ENCODE assay signal across 17 cellular contexts in genomic region chr9:96056221-96056620, GRCh38.
DNase-seq lines count a peak whose midpoint lies in the region; ATAC-seq and TF ChIP-seq lines count a peak whose summit lies in the region.
"Had no signal": no experiment of that assay in that cellular context is flagged by ENCODE, and none has a peak within 500 bp of the region (broad histone marks: within the 10 kb centered on the region; RNA-seq: fewer than 3 reads in every experiment).

No MANE protein-coding gene starts in this region.

- no peak overlapping the region for H3K4me3 ChIP-seq in trophoblast cell (ENCODE audit: low read depth, low read length)
- H3K4me3 ChIP-seq: Peyer's patch had no signal

- H2AFZ ChIP-seq in trophoblast cell (ENCODE audit: insufficient read depth, low read length, poor library complexity) = no peak overlapping the region

- no peaks in the 10 kb centered on the region for H3K27me3 Mint-ChIP-seq in activated naive CD4-positive, alpha-beta T cell treated with anti-CD3 and anti-CD28 coated beads, Interleukin-2, amount 50 U/mL, for 24 hours
- H3K27me3 Mint-ChIP-seq in activated naive CD4-positive, alpha-beta T cell treated with anti-CD3 and anti-CD28 coated beads, Interleukin-2, amount 10 ng/mL, durations not matched to agents 7 days and 5 days = peaks cover 16% of the 10 kb centered on the region
- peaks cover 2% of the 10 kb centered on the region for H3K27me3 Mint-ChIP-seq in dendritic cell treated with granulocyte-macrophage colony-stimulating factor and Interleukin-4, amounts not matched to agents 40 ng/mL and 50 ng/mL, for 4 days
- H3K27me3 Mint-ChIP-seq in natural killer cell (ENCODE audit: low read depth in 2 of 2) (no peaks in the 10 kb centered on the region), mesothelial cell of epicardium (ENCODE audit: low read depth) (peaks cover 1% of the 10 kb centered on the region)

- ATAC-seq in natural killer cell (no peak), GM18511 (IDR thresholded peaks at IDR 0.05; ENCODE audit: unreplicated experiment) (no peak)

- H2BK5ac ChIP-seq in trophoblast cell (ENCODE audit: low read depth, low read length, poor library complexity) = no peak overlapping the region

- H3K14ac ChIP-seq in trophoblast cell (ENCODE audit: low read length) = no peak overlapping the region

- intact Hi-C loops in dendritic cell treated with granulocyte-macrophage colony-stimulating factor and Interleukin-4, amounts not matched to agents 40 ng/mL and 50 ng/mL, for 4 days (cut with micrococcal nuclease) = no loop called here
- intact Hi-C loops in natural killer cell (cut with micrococcal nuclease) = loop anchor here (5.0 kb wide), 1 partner anchor 34 kb away; no protein-coding TSS in a partner anchor

- no peak overlapping the region for H3K23ac ChIP-seq in trophoblast cell (ENCODE audit: low read length)

- H2AK5ac ChIP-seq in trophoblast cell (ENCODE audit: low read length) = no peak overlapping the region

- peaks cover 6% of the 10 kb centered on the region for H3K9me3 ChIP-seq in trophoblast cell (ENCODE audit: insufficient read depth, low read depth, low read length)
- H3K9me3 ChIP-seq: Peyer's patch had no signal

- WGBS in trophoblast cell (ENCODE audit: extremely low coverage, insufficient coverage, insufficient read length) = no CpG with 5 or more reads among the region's 5 CpGs

- H3K36me3 Mint-ChIP-seq in activated naive CD4-positive, alpha-beta T cell treated with anti-CD3 and anti-CD28 coated beads, Interleukin-2, amount 50 U/mL, for 24 hours = peaks cover 2% of the 10 kb centered on the region
- H3K36me3 Mint-ChIP-seq in activated naive CD4-positive, alpha-beta T cell treated with anti-CD3 and anti-CD28 coated beads, Interleukin-2, amount 10 ng/mL, durations not matched to agents 7 days and 5 days = no peaks in the 10 kb centered on the region
- no peaks in the 10 kb centered on the region for H3K36me3 Mint-ChIP-seq in dendritic cell treated with granulocyte-macrophage colony-stimulating factor and Interleukin-4, amounts not matched to agents 40 ng/mL and 50 ng/mL, for 4 days (ENCODE audit: low read depth)
- H3K36me3 Mint-ChIP-seq in natural killer cell (no peaks in the 10 kb centered on the region), mesothelial cell of epicardium (peaks cover 1% of the 10 kb centered on the region)

- no peaks in the 10 kb centered on the region for H3K27me3 ChIP-seq in trophoblast cell (ENCODE audit: insufficient read depth, low read length)
- H3K27me3 ChIP-seq: Peyer's patch had no signal

- H4K8ac ChIP-seq in trophoblast cell (ENCODE audit: low read depth, low read length) = no peak overlapping the region

- DNase-seq in activated naive CD4-positive, alpha-beta T cell treated with anti-CD3 and anti-CD28 coated beads, Interleukin-2, amount 10 ng/mL, durations not matched to agents 7 days and 5 days = no peak
- no peak for DNase-seq in natural killer cell
- no peak for DNase-seq in NCI-H2107 treated with DMSO at 0.1 percent for 48 hours (lab: John Stamatoyannopoulos, UW; ENCODE audit: unreplicated experiment)
- DNase-seq in mesothelial cell of epicardium (ENCODE audit: low spot score in 2 of 2, unreplicated experiment in 2 of 2) = no peak
- DNase-seq in trophoblast cell = no peak
- DNase-seq: DMS 273 treated with DMSO at 0.1 percent for 48 hours, NCI-H1436, NCI-H2029, NCI-H2171 treated with DMSO at 0.1 percent for 48 hours, NCI-H446 treated with DMSO at 0.1 percent for 48 hours, NCI-H748 treated with DMSO at 0.1 percent for 48 hours, Peyer's patch, Right ventricle myocardium superior had no signal

- CTCF ChIA-PET in activated naive CD4-positive, alpha-beta T cell treated with anti-CD3 and anti-CD28 coated beads, Interleukin-2, amount 10 ng/mL, durations not matched to agents 7 days and 5 days (lab: Charles Lee) = no interaction called here

- H3K36me3 ChIP-seq in trophoblast cell (ENCODE audit: control insufficient read depth in 1 of 2, insufficient read depth in 2 of 2, low read length in 2 of 2) = no peaks in the 10 kb centered on the region
- H3K36me3 ChIP-seq: Peyer's patch had no signal

- H4K12ac ChIP-seq in trophoblast cell (ENCODE audit: low read depth, low read length) = no peak overlapping the region

- no peak overlapping the region for H2BK120ac ChIP-seq in trophoblast cell (ENCODE audit: insufficient read depth, low read length, poor library complexity)

- H3K79me1 ChIP-seq in trophoblast cell (ENCODE audit: low read length) = no peaks in the 10 kb centered on the region

- H3K4me2 ChIP-seq in trophoblast cell (ENCODE audit: low read length) = no peak overlapping the region

- H3K4ac ChIP-seq in trophoblast cell (ENCODE audit: low read depth, low read length) = no peak overlapping the region

- H3K27ac ChIP-seq in trophoblast cell (ENCODE audit: low read depth, low read length) = no peak overlapping the region
- H3K27ac ChIP-seq: C4-2B had no signal

- no peak overlapping the region for H3K9ac ChIP-seq in trophoblast cell (ENCODE audit: low read length)

- no peak overlapping the region for H3K18ac ChIP-seq in trophoblast cell (ENCODE audit: low read length)

- no peak overlapping the region for H4K91ac ChIP-seq in trophoblast cell (ENCODE audit: low read depth, low read length)

- H3K4me1 Mint-ChIP-seq in activated naive CD4-positive, alpha-beta T cell treated with anti-CD3 and anti-CD28 coated beads, Interleukin-2, amount 50 U/mL, for 24 hours = peaks cover 12% of the 10 kb centered on the region
- peaks cover 3% of the 10 kb centered on the region for H3K4me1 Mint-ChIP-seq in activated naive CD4-positive, alpha-beta T cell treated with anti-CD3 and anti-CD28 coated beads, Interleukin-2, amount 10 ng/mL, durations not matched to agents 7 days and 5 days
- H3K4me1 Mint-ChIP-seq in dendritic cell treated with granulocyte-macrophage colony-stimulating factor and Interleukin-4, amounts not matched to agents 40 ng/mL and 50 ng/mL, for 4 days (ENCODE audit: low read depth) = peaks cover 24% of the 10 kb centered on the region
- peaks cover 21 to 26% of the 10 kb centered on the region in 2 donors for H3K4me1 Mint-ChIP-seq in natural killer cell
- H3K4me1 Mint-ChIP-seq in mesothelial cell of epicardium = peaks cover 5% of the 10 kb centered on the region

- H3K27ac Mint-ChIP-seq in activated naive CD4-positive, alpha-beta T cell treated with anti-CD3 and anti-CD28 coated beads, Interleukin-2, amount 50 U/mL, for 24 hours = peak overlapping the region; percentile 36
- no peak overlapping the region for H3K27ac Mint-ChIP-seq in activated naive CD4-positive, alpha-beta T cell treated with anti-CD3 and anti-CD28 coated beads, Interleukin-2, amount 10 ng/mL, durations not matched to agents 7 days and 5 days
- peak overlapping the region; percentile 26 for H3K27ac Mint-ChIP-seq in dendritic cell treated with granulocyte-macrophage colony-stimulating factor and Interleukin-4, amounts not matched to agents 40 ng/mL and 50 ng/mL, for 4 days
- H3K27ac Mint-ChIP-seq in natural killer cell (peak overlapping the region; percentile 64 to 84), mesothelial cell of epicardium (no peak overlapping the region)

- peaks cover 4% of the 10 kb centered on the region for H3K9me3 Mint-ChIP-seq in activated naive CD4-positive, alpha-beta T cell treated with anti-CD3 and anti-CD28 coated beads, Interleukin-2, amount 50 U/mL, for 24 hours
- peaks cover 10% of the 10 kb centered on the region for H3K9me3 Mint-ChIP-seq in activated naive CD4-positive, alpha-beta T cell treated with anti-CD3 and anti-CD28 coated beads, Interleukin-2, amount 10 ng/mL, durations not matched to agents 7 days and 5 days
- peaks cover 15% of the 10 kb centered on the region for H3K9me3 Mint-ChIP-seq in dendritic cell treated with granulocyte-macrophage colony-stimulating factor and Interleukin-4, amounts not matched to agents 40 ng/mL and 50 ng/mL, for 4 days
- H3K9me3 Mint-ChIP-seq in natural killer cell (no peaks in the 10 kb centered on the region), mesothelial cell of epicardium (peaks cover 12% of the 10 kb centered on the region)

- no peak overlapping the region for H2BK12ac ChIP-seq in trophoblast cell (ENCODE audit: low read length)

- H3K4me3 Mint-ChIP-seq in activated naive CD4-positive, alpha-beta T cell treated with anti-CD3 and anti-CD28 coated beads, Interleukin-2, amount 50 U/mL, for 24 hours = no peak overlapping the region
- no peak overlapping the region for H3K4me3 Mint-ChIP-seq in activated naive CD4-positive, alpha-beta T cell treated with anti-CD3 and anti-CD28 coated beads, Interleukin-2, amount 10 ng/mL, durations not matched to agents 7 days and 5 days
- H3K4me3 Mint-ChIP-seq in dendritic cell treated with granulocyte-macrophage colony-stimulating factor and Interleukin-4, amounts not matched to agents 40 ng/mL and 50 ng/mL, for 4 days = no peak overlapping the region
- no peak overlapping the region for H3K4me3 Mint-ChIP-seq in natural killer cell
- no peak overlapping the region for H3K4me3 Mint-ChIP-seq in mesothelial cell of epicardium

- no peaks in the 10 kb centered on the region for H3K79me2 ChIP-seq in trophoblast cell (ENCODE audit: control insufficient read depth, insufficient read depth, low read length, poor library complexity)

- TF ChIP-seq CTCF in natural killer cell (IDR thresholded peaks at IDR 0.05) (no peak), mesothelial cell of epicardium (IDR thresholded peaks at IDR 0.05; ENCODE audit: unreplicated experiment) (no peak)

- peaks cover 2% of the 10 kb centered on the region in 2 experiments for H3K4me1 ChIP-seq in trophoblast cell (ENCODE audit: control insufficient read depth in 1 of 2, insufficient read depth in 2 of 2, low read length in 2 of 2)
- H3K4me1 ChIP-seq: Peyer's patch had no signal

Comparison
In these comparisons a context has a peak if more than half of its experiments do, and no peak if none do; other contexts are left out.
1. H3K27ac Mint-ChIP-seq: peak in activated naive CD4-positive, alpha-beta T cell treated with anti-CD3 and anti-CD28 coated beads, Interleukin-2, amount 50 U/mL, for 24 hours (single experiment), dendritic cell treated with granulocyte-macrophage colony-stimulating factor and Interleukin-4, amounts not matched to agents 40 ng/mL and 50 ng/mL, for 4 days (single experiment) and natural killer cell (2 of 2); none in activated naive CD4-positive, alpha-beta T cell treated with anti-CD3 and anti-CD28 coated beads, Interleukin-2, amount 10 ng/mL, durations not matched to agents 7 days and 5 days (single experiment) and mesothelial cell of epicardium (single experiment).